In genomic region chr7:117269417-117269816, GRCh38 we compare ENCODE assay signal across 15 cellular contexts. TPM values are rescaled to one million over a fixed set of nuclear protein-coding genes. Genes with fewer than 3 reads are reported as not detected.
A peak's percentile ranks its signal among the peaks of the same experiment; 100 is the strongest.
DNase-seq lines count a peak whose midpoint lies in the region; ATAC-seq and TF ChIP-seq lines count a peak whose summit lies in the region.
"Had no signal": no experiment of that assay in that cellular context is flagged by ENCODE, and none has a peak within 500 bp of the region (broad histone marks: within the 10 kb centered on the region; RNA-seq: fewer than 3 reads in every experiment).

No MANE protein-coding gene starts in this region.

- H3K4me3 Mint-ChIP-seq in activated T-cell treated with anti-CD3 and anti-CD28 coated beads, Interleukin-2, amount 50 U/mL, for 4 hours: no peak overlapping the region
- H3K4me3 Mint-ChIP-seq: activated CD4-positive, alpha-beta memory T cell treated with anti-CD3 and anti-CD28 coated beads for 36 hours; type B pancreatic cell had no signal

- TF ChIP-seq CTCF in foreskin fibroblast (IDR thresholded peaks at IDR 0.05; ENCODE audit: low read depth, low read length) (no peak), vagina (IDR thresholded peaks at IDR 0.05) (no peak)

- ATAC-seq in activated T-cell treated with anti-CD3 and anti-CD28 coated beads, Interleukin-2, amount 50 U/mL, for 4 hours: peak; percentile 74 to 87
- ATAC-seq in HG02840 (IDR thresholded peaks at IDR 0.05; ENCODE audit: low FRiP score, unreplicated experiment): no peak
- ATAC-seq in HG03175 (IDR thresholded peaks at IDR 0.05; ENCODE audit: unreplicated experiment): no peak

- no peaks in the 10 kb centered on the region for H3K36me3 Mint-ChIP-seq in activated T-cell treated with anti-CD3 and anti-CD28 coated beads, Interleukin-2, amount 50 U/mL, for 4 hours (ENCODE audit: insufficient read depth)
- H3K36me3 Mint-ChIP-seq: activated CD4-positive, alpha-beta memory T cell treated with anti-CD3 and anti-CD28 coated beads for 36 hours; type B pancreatic cell had no signal

- intact Hi-C loops in vagina (cut with DNase I): no loop called here

- H3K4me3 ChIP-seq in foreskin fibroblast (ENCODE audit: low read depth in 1 of 2, low read length in 2 of 2): no peak overlapping the region
- H3K4me3 ChIP-seq in vagina: no peak overlapping the region
- H3K4me3 ChIP-seq: BLaER1 had no signal

- no peaks in the 10 kb centered on the region for H3K27me3 ChIP-seq in vagina
- H3K27me3 ChIP-seq: BLaER1 had no signal

- no peaks in the 10 kb centered on the region for H3K9me3 ChIP-seq in vagina

- no peaks in the 10 kb centered on the region for H3K9me3 Mint-ChIP-seq in activated T-cell treated with anti-CD3 and anti-CD28 coated beads, Interleukin-2, amount 50 U/mL, for 4 hours
- H3K9me3 Mint-ChIP-seq: activated CD4-positive, alpha-beta memory T cell treated with anti-CD3 and anti-CD28 coated beads for 36 hours; type B pancreatic cell had no signal

- H3K4me1 Mint-ChIP-seq in activated T-cell treated with anti-CD3 and anti-CD28 coated beads, Interleukin-2, amount 50 U/mL, for 4 hours (ENCODE audit: low read depth): no peaks in the 10 kb centered on the region

- DNase-seq in activated T-cell treated with anti-CD3 and anti-CD28 coated beads, Interleukin-2, amount 50 U/mL, for 4 hours: no peak
- DNase-seq in activated T-cell treated with anti-CD3 and anti-CD28 coated beads for 4 hours: no peak
- DNase-seq in SW 1271 (lab: John Stamatoyannopoulos, UW): peak; percentile 37 to 53
- peak; percentile 90 to 93 for DNase-seq in foreskin fibroblast
- DNase-seq in vagina (ENCODE audit: extremely low spot score in 2 of 2): peak in 1 of 2 donors; percentile 1
- DNase-seq in NCI-H1417 treated with DMSO at 0.1 percent for 48 hours (lab: John Stamatoyannopoulos, UW): no peak
- DNase-seq: activated CD4-positive, alpha-beta memory T cell treated with anti-CD3 and anti-CD28 coated beads for 36 hours; cerebellar nuclear complex; NCI-H1436 treated with DMSO at 0.1 percent for 48 hours; SHP77 treated with DMSO at 0.1 percent for 48 hours; stimulated activated CD4-positive, alpha-beta T cell treated with anti-CD3 and anti-CD28 coated beads, Interleukin-4, amount 100 ng/mL, for 24 hours had no signal

- H3K27me3 Mint-ChIP-seq in activated T-cell treated with anti-CD3 and anti-CD28 coated beads, Interleukin-2, amount 50 U/mL, for 4 hours (ENCODE audit: low read depth): peaks cover 7% of the 10 kb centered on the region
- H3K27me3 Mint-ChIP-seq: type B pancreatic cell had no signal

- H3K27ac ChIP-seq in vagina: peak overlapping the region; percentile 62
- H3K27ac ChIP-seq: BLaER1 had no signal

- no peaks in the 10 kb centered on the region for H3K36me3 ChIP-seq in vagina
- H3K36me3 ChIP-seq: BLaER1 had no signal

- no peak for TF ChIP-seq POLR2A in vagina (IDR thresholded peaks at IDR 0.05)

- H3K4me1 ChIP-seq in vagina: peaks cover 12% of the 10 kb centered on the region
- H3K4me1 ChIP-seq: BLaER1 had no signal

RNA-seq across cellular contexts. Expression of gene WNT2, which starts 53.4 kb away (rescaled TPM):
- not detected for total RNA-seq in activated T-cell treated with anti-CD3 and anti-CD28 coated beads, Interleukin-2, amount 50 U/mL, for 4 hours
- total RNA-seq in vagina: not detected
- total RNA-seq: activated CD4-positive, alpha-beta memory T cell treated with anti-CD3 and anti-CD28 coated beads for 36 hours had no signal

Comparison
In these comparisons a context has a peak if more than half of its experiments do, and no peak if none do; other contexts are left out.
1. ATAC-seq: peak in activated T-cell treated with anti-CD3 and anti-CD28 coated beads, Interleukin-2, amount 50 U/mL, for 4 hours (2 of 2); none in HG02840 (single experiment) and HG03175 (single experiment).
2. DNase-seq: peak in SW 1271 (2 of 2) and foreskin fibroblast (2 of 2); none in activated T-cell treated with anti-CD3 and anti-CD28 coated beads, Interleukin-2, amount 50 U/mL, for 4 hours (single experiment), activated T-cell treated with anti-CD3 and anti-CD28 coated beads for 4 hours (single experiment) and NCI-H1417 treated with DMSO at 0.1 percent for 48 hours (single experiment).